Comparison of ENCODE assay signal across 22 cellular contexts in genomic region chr7:128852537-128853254, GRCh38. TPM values are rescaled to one million over a fixed set of nuclear protein-coding genes. Genes with fewer than 3 reads are reported as not detected.
DNase-seq lines count a peak whose midpoint lies in the region; ATAC-seq and TF ChIP-seq lines count a peak whose summit lies in the region.
"Had no signal": no experiment of that assay in that cellular context is flagged by ENCODE, and none has a peak within 500 bp of the region (broad histone marks: within the 10 kb centered on the region; RNA-seq: fewer than 3 reads in every experiment).

No MANE protein-coding gene starts in this region.

- CTCF ChIA-PET in Caco-2 (lab: Charles Lee): no interaction called here

- no peak overlapping the region for H3K4me3 ChIP-seq in cardiac muscle cell
- no peak overlapping the region for H3K4me3 ChIP-seq in gastroesophageal sphincter
- H3K4me3 ChIP-seq in sigmoid colon: no peak overlapping the region
- H3K4me3 ChIP-seq in Caco-2 (ENCODE audit: low read depth, low read length): no peak overlapping the region
- H3K4me3 ChIP-seq: BLaER1, GM12878, GM23248, HAP-1 had no signal

- ATAC-seq in Right ventricle myocardium inferior (no peak), gastroesophageal sphincter (no peak)
- ATAC-seq: GM12878 had no signal

- peaks cover 39% of the 10 kb centered on the region for H3K36me3 Mint-ChIP-seq in Caco-2 (ENCODE audit: insufficient read depth, unreplicated experiment)
- H3K36me3 Mint-ChIP-seq: CD14-positive monocyte; CD4-positive, alpha-beta memory T cell; IgD-negative memory B cell had no signal

- no peak for TF ChIP-seq POLR2A in gastroesophageal sphincter (IDR thresholded peaks at IDR 0.05)
- TF ChIP-seq POLR2A in sigmoid colon (IDR thresholded peaks at IDR 0.05): no peak

- TF ChIP-seq CTCF in cardiac muscle cell (IDR thresholded peaks at IDR 0.05; ENCODE audit: low read depth, low read length) (no peak), gastroesophageal sphincter (IDR thresholded peaks at IDR 0.05) (no peak), sigmoid colon (IDR thresholded peaks at IDR 0.05) (no peak), Caco-2 (IDR thresholded peaks at IDR 0.05; ENCODE audit: insufficient read depth in 1 of 2, low read depth in 1 of 2, low read length in 1 of 2, severe bottlenecking in 1 of 2, unreplicated experiment in 1 of 2) (no peak)

- DNase-seq in cardiac muscle cell (ENCODE audit: low read depth in 1 of 2, low spot score in 1 of 2) (no peak), Right ventricle myocardium inferior (ENCODE audit: missing footprints) (no peak), sigmoid colon (no peak), Caco-2 (no peak), hepatic stellate cell (ENCODE audit: low spot score) (no peak), SKM-1 (lab: John Stamatoyannopoulos, UW; ENCODE audit: unreplicated experiment) (no peak)
- DNase-seq in stimulated activated CD4-positive, alpha-beta T cell treated with anti-CD3 and anti-CD28 coated beads, Interleukin-4, amount 100 ng/mL, for 24 hours: no peak
- DNase-seq: 8988T; CD4-positive, alpha-beta memory T cell; DMS 273 treated with DMSO at 0.1 percent for 48 hours; DMS53; DND-41; EL; GM23248 had no signal

- no peak for TF ChIP-seq EP300 in gastroesophageal sphincter (IDR thresholded peaks at IDR 0.05)
- no peak for TF ChIP-seq EP300 in sigmoid colon (IDR thresholded peaks at IDR 0.05)

- H3K27ac ChIP-seq in cardiac muscle cell (peak overlapping the region; percentile 39), gastroesophageal sphincter (peak overlapping the region in 3 of 4 donors; percentile 1 to 54 (median 44)), sigmoid colon (peak overlapping the region; percentile 6 to 51 (median 19))
- H3K27ac ChIP-seq: BLaER1, GM23248 had no signal

- no peak overlapping the region for H3K27ac Mint-ChIP-seq in Caco-2 (ENCODE audit: unreplicated experiment)
- H3K27ac Mint-ChIP-seq: CD14-positive monocyte; CD4-positive, alpha-beta memory T cell; IgD-negative memory B cell had no signal

- peaks cover 93% of the 10 kb centered on the region for H3K36me3 ChIP-seq in cardiac muscle cell
- H3K36me3 ChIP-seq in gastroesophageal sphincter: peaks cover 0 to 97% of the 10 kb centered on the region in 2 donors
- peaks cover 92 to 95% (median 95%) of the 10 kb centered on the region in 4 donors for H3K36me3 ChIP-seq in sigmoid colon
- H3K36me3 ChIP-seq in Caco-2 (ENCODE audit: control insufficient read depth, insufficient read depth, low read length): no peaks in the 10 kb centered on the region; the same call in 1 of the 2 replicates
- H3K36me3 ChIP-seq: BLaER1 had no signal

- H3K27me3 ChIP-seq in cardiac muscle cell: no peaks in the 10 kb centered on the region
- H3K27me3 ChIP-seq in gastroesophageal sphincter: no peaks in the 10 kb centered on the region
- no peaks in the 10 kb centered on the region for H3K27me3 ChIP-seq in sigmoid colon
- H3K27me3 ChIP-seq in Caco-2 (replicated peaks; ENCODE audit: control insufficient read depth, insufficient read depth, low read length): no peaks in the 10 kb centered on the region
- H3K27me3 ChIP-seq: BLaER1 had no signal

- H3K4me3 Mint-ChIP-seq in Caco-2 (ENCODE audit: unreplicated experiment): no peak overlapping the region
- H3K4me3 Mint-ChIP-seq: CD14-positive monocyte; CD4-positive, alpha-beta memory T cell; IgD-negative memory B cell had no signal

- no peaks in the 10 kb centered on the region for H3K9me3 ChIP-seq in cardiac muscle cell (ENCODE audit: low read depth)
- H3K9me3 ChIP-seq in gastroesophageal sphincter: no peaks in the 10 kb centered on the region
- H3K9me3 ChIP-seq in sigmoid colon: no peaks in the 10 kb centered on the region
- no peaks in the 10 kb centered on the region for H3K9me3 ChIP-seq in Caco-2
- H3K9me3 ChIP-seq: BLaER1, HAP-1 had no signal

- intact Hi-C loops in Right ventricle myocardium inferior (cut with DNase I): no loop called here
- intact Hi-C loops in sigmoid colon (cut with DNase I): no loop called here
- intact Hi-C loops in Caco-2 (cut with micrococcal nuclease; ENCODE audit: unreplicated experiment): no loop called here

- H3K27me3 Mint-ChIP-seq in Caco-2 (ENCODE audit: insufficient read depth, unreplicated experiment): no peaks in the 10 kb centered on the region

- 86% methylated on average over 4 of the region's 28 CpGs; no CpG with 5 or more reads in 1 of the 2 donors for WGBS in gastroesophageal sphincter (ENCODE audit: low coverage in 1 of 2), 2 donors
- WGBS in sigmoid colon, 2 donors: 92 to 93% methylated on average over 28 of the region's 28 CpGs

- POLR2A ChIA-PET in Caco-2 (lab: Charles Lee): no interaction called here

- H3K4me1 Mint-ChIP-seq in Caco-2 (ENCODE audit: low read depth, unreplicated experiment): no peaks in the 10 kb centered on the region
- H3K4me1 Mint-ChIP-seq: CD14-positive monocyte; CD4-positive, alpha-beta memory T cell; IgD-negative memory B cell had no signal

- BruUV-seq in Caco-2 (replicated peaks; lab: Mats Ljungman, UMichigan): no TSS peak

- no peaks in the 10 kb centered on the region for H3K4me1 ChIP-seq in cardiac muscle cell (ENCODE audit: low read depth)
- peaks cover 0 to 10% (median 3%) of the 10 kb centered on the region in 3 donors for H3K4me1 ChIP-seq in gastroesophageal sphincter
- peaks cover 0 to 4% (median 0%) of the 10 kb centered on the region in 4 donors for H3K4me1 ChIP-seq in sigmoid colon
- H3K4me1 ChIP-seq in Caco-2: no peaks in the 10 kb centered on the region
- H3K4me1 ChIP-seq: HAP-1 had no signal

- H3K9me3 Mint-ChIP-seq in Caco-2 (ENCODE audit: unreplicated experiment): no peaks in the 10 kb centered on the region
- H3K9me3 Mint-ChIP-seq: CD14-positive monocyte; CD4-positive, alpha-beta memory T cell; IgD-negative memory B cell had no signal

RNA-seq across cellular contexts. Expression of gene ATP6V1F, which starts 10.0 kb away (rescaled TPM):
- 113 and 164 TPM in 2 replicates for total RNA-seq in cardiac muscle cell
- 284 and 330 TPM in 2 replicates for polyA plus RNA-seq in cardiac muscle cell
- total RNA-seq in Right ventricle myocardium inferior: 128 TPM
- total RNA-seq in gastroesophageal sphincter: 100 to 1,000 TPM in 1 of 4 donors, 10 to 100 TPM in 3; 67.7 to 101 (median 84.5) TPM
- 100 to 1,000 TPM in 3 of 4 donors, 10 to 100 TPM in 1; 96.7 to 138 (median 131) TPM for total RNA-seq in sigmoid colon
- 100 to 1,000 TPM; 148 to 214 (median 183) TPM for polyA plus RNA-seq in sigmoid colon
- 162 and 168 TPM in 2 replicates for total RNA-seq in Caco-2 (2022)

RNA-seq across cellular contexts. Expression of gene FLNC, which starts 22.5 kb away (rescaled TPM):
- 500 and 516 TPM in 2 replicates for total RNA-seq in cardiac muscle cell
- 194 and 196 TPM in 2 replicates for polyA plus RNA-seq in cardiac muscle cell
- total RNA-seq in Right ventricle myocardium inferior: 905 TPM
- total RNA-seq in gastroesophageal sphincter: 1,000 to 10,000 TPM in 1 of 4 donors, 100 to 1,000 TPM in 3; 308 to 1,162 (median 401) TPM
- 100 to 1,000 TPM in 3 of 4 donors, 10 to 100 TPM in 1; 95.3 to 489 (median 242) TPM for total RNA-seq in sigmoid colon
- polyA plus RNA-seq in sigmoid colon: 10 to 100 TPM in 1 of 3 donors, 1 to 10 TPM in 1, under 1 TPM in 1; 0.69 to 12.6 (median 5.4) TPM
- total RNA-seq in Caco-2 (2022): 108 and 128 TPM in 2 replicates
- polyA plus RNA-seq: CD14-positive monocyte; CD4-positive, alpha-beta memory T cell; IgD-negative memory B cell had no signal

RNA-seq across cellular contexts. Expression of gene KCP, which starts 57.8 kb away (rescaled TPM):
- total RNA-seq in cardiac muscle cell (0.49 and 1.2 TPM in 2 replicates), Right ventricle myocardium inferior (0.11 TPM), gastroesophageal sphincter (under 1 TPM in 2 of 4 donors, not detected in 2; 0.31 to 0.67 TPM), sigmoid colon (under 1 TPM in 3 of 4 donors, not detected in 1; 0.14 to 0.36 (median 0.28) TPM), Caco-2 (2022) (0.23 and 0.50 TPM in 2 replicates)
- polyA plus RNA-seq in cardiac muscle cell (1.6 TPM in 2 replicates), sigmoid colon (under 1 TPM in 1 of 3 donors, not detected in 2; 0.42 TPM)
- total RNA-seq: A673, GM23248, H4 had no signal
- polyA plus RNA-seq: CD4-positive, alpha-beta memory T cell had no signal
